ENCODE assay signal across 2 cellular contexts in the genomic region with DNA sequence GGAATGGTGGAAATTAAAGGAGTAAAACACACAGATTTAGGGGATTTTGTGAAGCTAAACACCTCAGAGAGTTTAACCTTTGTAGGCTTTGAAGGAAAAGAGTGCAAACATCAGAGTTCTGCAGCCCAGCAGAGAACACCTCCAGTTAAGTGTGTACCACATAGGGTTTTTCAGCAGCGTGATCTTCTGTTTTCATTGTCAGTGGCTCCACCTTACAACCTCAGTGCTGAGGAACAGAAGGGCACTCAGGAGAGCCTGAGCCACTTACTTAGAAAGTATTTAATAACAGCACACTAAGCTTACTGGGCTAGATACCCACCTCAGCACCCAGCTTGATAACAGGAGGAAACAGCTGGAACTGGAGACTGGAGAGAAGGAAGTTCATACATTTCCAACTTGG.
TF ChIP-seq lines count a peak whose summit lies in the region.

No MANE protein-coding gene starts in this region.

TF ChIP-seq in GM12878, 131 proteins besides CTCF, POLR2A, EP300 and RAD21 (continued from another document):
- TF ChIP-seq CBX5 (IDR thresholded peaks at IDR 0.05; ENCODE audit: low read depth), result no peak

TF ChIP-seq in neural cell, 6 proteins besides CTCF, POLR2A, EP300 and RAD21 (continued from another document):
- TF ChIP-seq, protein P1, sequence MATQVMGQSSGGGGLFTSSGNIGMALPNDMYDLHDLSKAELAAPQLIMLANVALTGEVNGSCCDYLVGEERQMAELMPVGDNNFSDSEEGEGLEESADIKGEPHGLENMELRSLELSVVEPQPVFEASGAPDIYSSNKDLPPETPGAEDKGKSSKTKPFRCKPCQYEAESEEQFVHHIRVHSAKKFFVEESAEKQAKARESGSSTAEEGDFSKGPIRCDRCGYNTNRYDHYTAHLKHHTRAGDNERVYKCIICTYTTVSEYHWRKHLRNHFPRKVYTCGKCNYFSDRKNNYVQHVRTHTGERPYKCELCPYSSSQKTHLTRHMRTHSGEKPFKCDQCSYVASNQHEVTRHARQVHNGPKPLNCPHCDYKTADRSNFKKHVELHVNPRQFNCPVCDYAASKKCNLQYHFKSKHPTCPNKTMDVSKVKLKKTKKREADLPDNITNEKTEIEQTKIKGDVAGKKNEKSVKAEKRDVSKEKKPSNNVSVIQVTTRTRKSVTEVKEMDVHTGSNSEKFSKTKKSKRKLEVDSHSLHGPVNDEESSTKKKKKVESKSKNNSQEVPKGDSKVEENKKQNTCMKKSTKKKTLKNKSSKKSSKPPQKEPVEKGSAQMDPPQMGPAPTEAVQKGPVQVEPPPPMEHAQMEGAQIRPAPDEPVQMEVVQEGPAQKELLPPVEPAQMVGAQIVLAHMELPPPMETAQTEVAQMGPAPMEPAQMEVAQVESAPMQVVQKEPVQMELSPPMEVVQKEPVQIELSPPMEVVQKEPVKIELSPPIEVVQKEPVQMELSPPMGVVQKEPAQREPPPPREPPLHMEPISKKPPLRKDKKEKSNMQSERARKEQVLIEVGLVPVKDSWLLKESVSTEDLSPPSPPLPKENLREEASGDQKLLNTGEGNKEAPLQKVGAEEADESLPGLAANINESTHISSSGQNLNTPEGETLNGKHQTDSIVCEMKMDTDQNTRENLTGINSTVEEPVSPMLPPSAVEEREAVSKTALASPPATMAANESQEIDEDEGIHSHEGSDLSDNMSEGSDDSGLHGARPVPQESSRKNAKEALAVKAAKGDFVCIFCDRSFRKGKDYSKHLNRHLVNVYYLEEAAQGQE (IDR thresholded peaks at IDR 0.05; ENCODE audit: borderline replicate concordance), result no peak
- no peak for TF ChIP-seq POLR2AphosphoS5 (IDR thresholded peaks at IDR 0.05)
- no peak for TF ChIP-seq MXI1 (conservative IDR thresholded peaks at IDR 0.05; ENCODE audit: poor library complexity, severe bottlenecking)
TF ChIP-seq in neural cell: peak in this region for 0.
